Comparison of ENCODE assay signal across 14 cellular contexts in genomic region chr3:74630602-74631001, GRCh38. TPM values are rescaled to one million over a fixed set of nuclear protein-coding genes. Genes with fewer than 3 reads are reported as not detected.
DNase-seq lines count a peak whose midpoint lies in the region; ATAC-seq, FAIRE-seq and TF ChIP-seq lines count a peak whose summit lies in the region.
"Had no signal": no experiment of that assay in that cellular context is flagged by ENCODE, and none has a peak within 500 bp of the region (broad histone marks: within the 10 kb centered on the region; RNA-seq: fewer than 3 reads in every experiment).

No MANE protein-coding gene starts in this region.

- peaks cover 5% of the 10 kb centered on the region for H3K4me1 Mint-ChIP-seq in astrocyte (ENCODE audit: low read depth, unreplicated experiment)
- H3K4me1 Mint-ChIP-seq: naive B cell had no signal

- no peak for TF ChIP-seq POLR2A in tibial nerve (IDR thresholded peaks at IDR 0.05)

- no peak overlapping the region for H3K4me3 Mint-ChIP-seq in astrocyte (ENCODE audit: unreplicated experiment)
- H3K4me3 Mint-ChIP-seq: naive B cell had no signal

- WGBS in SK-N-SH (ENCODE audit: low lambda C conversion rate): 25% methylated on average over 4 of the region's 4 CpGs
- 34 to 37% methylated on average over 4 of the region's 4 CpGs for WGBS in tibial nerve, 2 donors

- H3K4me1 ChIP-seq in SK-N-SH (ENCODE audit: control insufficient read depth in 1 of 2, insufficient read depth in 2 of 2, low read depth in 1 of 2, low read length in 1 of 2) (no peaks in the 10 kb centered on the region; a peak in 1 of 4 replicates), astrocyte (ENCODE audit: insufficient read depth, low read length) (no peaks in the 10 kb centered on the region), tibial nerve (no peaks in the 10 kb centered on the region)

- H3K36me3 ChIP-seq in SK-N-SH (replicated peaks in 1 of 2; ENCODE audit: control insufficient read depth in 1 of 2, insufficient read depth in 2 of 2, low read length in 1 of 2): no peaks in the 10 kb centered on the region
- H3K36me3 ChIP-seq in astrocyte (ENCODE audit: insufficient read depth, low read length): no peaks in the 10 kb centered on the region
- no peaks in the 10 kb centered on the region for H3K36me3 ChIP-seq in tibial nerve

- H3K9me2 ChIP-seq in SK-N-SH: no peaks in the 10 kb centered on the region

- FAIRE-seq in astrocyte (lab: Jason Lieb, UNC): peak; percentile 9

- H3K79me2 ChIP-seq in SK-N-SH (ENCODE audit: insufficient read depth): no peaks in the 10 kb centered on the region
- H3K79me2 ChIP-seq in astrocyte (ENCODE audit: insufficient read depth, low read length): no peaks in the 10 kb centered on the region

- DNase-seq in SK-N-SH (no peak), astrocyte (ENCODE audit: low read depth) (no peak), hepatic stellate cell (ENCODE audit: low spot score) (peak; percentile 19), tibial nerve (ENCODE audit: low spot score in 2 of 2) (peak in 1 of 2 donors; percentile 43), NCI-H2107 (lab: John Stamatoyannopoulos, UW) (no peak)
- no peak for DNase-seq in NK-92 treated with Interleukin-12 subunit alpha and Interleukin-12 subunit beta, amount 100 ng/mL, for 24 hours (lab: John Stamatoyannopoulos, UW)
- no peak for DNase-seq in activated CD4-positive, alpha-beta T cell treated with anti-CD3 and anti-CD28 coated beads for 4 hours
- DNase-seq: activated CD4-positive, alpha-beta T cell treated with anti-CD3 and anti-CD28 coated beads for 1 hour; AML-193; GDM1; naive B cell; NCI-H2081 treated with DMSO at 0.1 percent for 48 hours; SHP77 treated with DMSO at 0.1 percent for 48 hours had no signal

- no peaks in the 10 kb centered on the region for H3K9me3 Mint-ChIP-seq in astrocyte (ENCODE audit: unreplicated experiment)

- H4K20me1 ChIP-seq in SK-N-SH (ENCODE audit: insufficient read depth) (no peaks in the 10 kb centered on the region), astrocyte (ENCODE audit: insufficient read depth, low read length) (no peaks in the 10 kb centered on the region)

- CTCF ChIA-PET in SK-N-SH (lab: Yijun Ruan, JAX): interaction anchor here (0.7 to 1.0 kb wide), 2 partner anchors 275 to 364 kb away, joined by 3 read pairs; no protein-coding TSS in a partner anchor

- H3K9me3 ChIP-seq in SK-N-SH: no peaks in the 10 kb centered on the region
- no peaks in the 10 kb centered on the region for H3K9me3 ChIP-seq in astrocyte (ENCODE audit: insufficient read depth, low read depth, low read length)
- H3K9me3 ChIP-seq in tibial nerve: no peaks in the 10 kb centered on the region

- no peaks in the 10 kb centered on the region for H3K36me3 Mint-ChIP-seq in astrocyte (ENCODE audit: low read depth, unreplicated experiment)
- H3K36me3 Mint-ChIP-seq: naive B cell had no signal

- TF ChIP-seq EP300 in SK-N-SH (IDR thresholded peaks at IDR 0.05; ENCODE audit: borderline replicate concordance in 1 of 2, low read depth in 1 of 2, low read length in 1 of 2): no peak
- TF ChIP-seq EP300 in tibial nerve (IDR thresholded peaks at IDR 0.05): no peak

- H3K27ac Mint-ChIP-seq in astrocyte (ENCODE audit: unreplicated experiment): no peak overlapping the region
- H3K27ac Mint-ChIP-seq: naive B cell had no signal

- H3K9ac ChIP-seq in SK-N-SH (no peak overlapping the region), astrocyte (ENCODE audit: low read length) (no peak overlapping the region)

- H3K27ac ChIP-seq in SK-N-SH (ENCODE audit: low read depth in 2 of 2, low read length in 1 of 2): no peak overlapping the region
- H3K27ac ChIP-seq in astrocyte (ENCODE audit: low read depth, low read length): no peak overlapping the region
- no peak overlapping the region for H3K27ac ChIP-seq in tibial nerve

- H3K27me3 Mint-ChIP-seq in astrocyte (ENCODE audit: low read depth, unreplicated experiment): no peaks in the 10 kb centered on the region
- H3K27me3 Mint-ChIP-seq: naive B cell had no signal

- peak; percentile 71 for TF ChIP-seq RAD21 in SK-N-SH (IDR thresholded peaks at IDR 0.05; ENCODE audit: low read length)

- H3K4me2 ChIP-seq in SK-N-SH: no peak overlapping the region; the same call in 1 of the 2 replicates
- no peak overlapping the region for H3K4me2 ChIP-seq in astrocyte (ENCODE audit: low read length)

- H3K4me3 ChIP-seq in SK-N-SH (ENCODE audit: low read depth in 2 of 2, low read length in 1 of 2) (no peak overlapping the region), astrocyte (ENCODE audit: insufficient read depth, low read depth, low read length) (no peak overlapping the region), tibial nerve (no peak overlapping the region)

- H2AFZ ChIP-seq in SK-N-SH (ENCODE audit: low read depth) (no peak overlapping the region), astrocyte (ENCODE audit: low read depth, low read length) (no peak overlapping the region)

- peaks cover 13% of the 10 kb centered on the region for H3F3A ChIP-seq in SK-N-SH (replicated peaks; ENCODE audit: insufficient read depth)

- POLR2A ChIA-PET in SK-N-SH (lab: Yijun Ruan, JAX): no interaction called here

- ATAC-seq in SK-N-SH treated with all-trans-retinoic acid at 6 μM for 48 hours: no peak

- TF ChIP-seq CTCF in SK-N-SH (IDR thresholded peaks at IDR 0.05): peak; percentile 68
- TF ChIP-seq CTCF in astrocyte (IDR thresholded peaks at IDR 0.05; ENCODE audit: insufficient read depth, low read depth, low read length): peak; percentile 16
- TF ChIP-seq CTCF in tibial nerve (IDR thresholded peaks at IDR 0.05): peak in 3 of 5 experiments; percentile 11 to 44 (median 36)

- H3K27me3 ChIP-seq in SK-N-SH (ENCODE audit: insufficient read depth) (no peaks in the 10 kb centered on the region), astrocyte (ENCODE audit: insufficient read depth, low read length) (no peaks in the 10 kb centered on the region), tibial nerve (no peaks in the 10 kb centered on the region)

TF ChIP-seq in SK-N-SH, 30 proteins besides CTCF, POLR2A, EP300 and RAD21:
- TF ChIP-seq GATA2 (CRISPR knock-in tag; IDR thresholded peaks at IDR 0.05): no peak
- no peak for TF ChIP-seq FOSL2 (IDR thresholded peaks at IDR 0.05; ENCODE audit: borderline replicate concordance, low read depth)
- no peak for TF ChIP-seq TCF12 (IDR thresholded peaks at IDR 0.05)
- TF ChIP-seq MEF2A (IDR thresholded peaks at IDR 0.05; ENCODE audit: borderline replicate concordance, low read depth): no peak
- TF ChIP-seq SMC3 (IDR thresholded peaks at IDR 0.05; ENCODE audit: low read depth, low read length): peak; percentile 66
TF ChIP-seq in SK-N-SH: peak in this region for 1.

TF ChIP-seq in SK-N-SH treated with all-trans-retinoic acid at 6 μM for 48 hours, 23 proteins besides CTCF, POLR2A, EP300 and RAD21:
- TF ChIP-seq ZNF8 (CRISPR knock-in tag; IDR thresholded peaks at IDR 0.05): no peak
- no peak for TF ChIP-seq ESRRG (CRISPR knock-in tag; IDR thresholded peaks at IDR 0.05)
- TF ChIP-seq CSRNP3 (CRISPR knock-in tag; IDR thresholded peaks at IDR 0.05): no peak
- no peak for TF ChIP-seq ZFP30 (CRISPR knock-in tag; IDR thresholded peaks at IDR 0.05)
- no peak for TF ChIP-seq ZFP3 (CRISPR knock-in tag; IDR thresholded peaks at IDR 0.05)
- no peak for TF ChIP-seq ARNTL (CRISPR knock-in tag; IDR thresholded peaks at IDR 0.05; ENCODE audit: borderline replicate concordance, low read depth)
- no peak for TF ChIP-seq RARB (CRISPR knock-in tag; IDR thresholded peaks at IDR 0.05)
- TF ChIP-seq, protein P1, sequence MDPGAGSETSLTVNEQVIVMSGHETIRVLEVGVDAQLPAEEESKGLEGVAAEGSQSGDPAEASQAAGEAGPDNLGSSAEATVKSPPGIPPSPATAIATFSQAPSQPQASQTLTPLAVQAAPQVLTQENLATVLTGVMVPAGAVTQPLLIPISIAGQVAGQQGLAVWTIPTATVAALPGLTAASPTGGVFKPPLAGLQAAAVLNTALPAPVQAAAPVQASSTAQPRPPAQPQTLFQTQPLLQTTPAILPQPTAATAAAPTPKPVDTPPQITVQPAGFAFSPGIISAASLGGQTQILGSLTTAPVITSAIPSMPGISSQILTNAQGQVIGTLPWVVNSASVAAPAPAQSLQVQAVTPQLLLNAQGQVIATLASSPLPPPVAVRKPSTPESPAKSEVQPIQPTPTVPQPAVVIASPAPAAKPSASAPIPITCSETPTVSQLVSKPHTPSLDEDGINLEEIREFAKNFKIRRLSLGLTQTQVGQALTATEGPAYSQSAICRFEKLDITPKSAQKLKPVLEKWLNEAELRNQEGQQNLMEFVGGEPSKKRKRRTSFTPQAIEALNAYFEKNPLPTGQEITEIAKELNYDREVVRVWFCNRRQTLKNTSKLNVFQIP (CRISPR knock-in tag; IDR thresholded peaks at IDR 0.05; ENCODE audit: borderline replicate concordance, low read depth): no peak
- no peak for TF ChIP-seq ZNF565 (CRISPR knock-in tag; conservative IDR thresholded peaks at IDR 0.05; ENCODE audit: low read depth)
- TF ChIP-seq ISL1 (CRISPR knock-in tag; IDR thresholded peaks at IDR 0.05): no peak

RNA-seq across cellular contexts. Expression of gene CNTN3, which starts 16.1 kb away (rescaled TPM):
- 2.8 and 3.3 TPM in 2 replicates for polyA plus RNA-seq in SK-N-SH (2012; rRNA removed)
- 3.1 and 3.6 TPM in 2 replicates for polyA plus RNA-seq in SK-N-SH (2012; cell fraction: cytosol; rRNA removed)
- polyA plus RNA-seq in SK-N-SH (2012; cell fraction: nucleus; rRNA removed): 2.4 and 7.3 TPM in 2 replicates
- total RNA-seq in astrocyte (0.50 and 0.91 TPM in 2 replicates), tibial nerve (1 to 10 TPM; 1.5 to 3.6 (median 2.3) TPM)

Comparison
In these comparisons a context has a peak if more than half of its experiments do, and no peak if none do; other contexts are left out.
1. CTCF ChIP-seq: peak in every context shown above with its lines; median percentile 68 in SK-N-SH; 36 in tibial nerve; 16 in astrocyte.